Comparison of ENCODE assay signal across 17 cellular contexts in genomic region chr6:16783485-16783884, GRCh38.
"Had no signal": no experiment of that assay in that cellular context is flagged by ENCODE, and none has a peak within 500 bp of the region (broad histone marks: within the 10 kb centered on the region; RNA-seq: fewer than 3 reads in every experiment).

No MANE protein-coding gene starts in this region.

- H3K27me3 ChIP-seq: gastroesophageal sphincter, heart right ventricle, neural progenitor cell, pancreas had no signal

- H3K4me2 ChIP-seq: neural progenitor cell had no signal

- H3K4me1 ChIP-seq: lower lobe of right lung, pancreas had no signal

- H3K9me3 ChIP-seq: gastroesophageal sphincter, heart right ventricle, lower lobe of right lung, pancreas, thoracic aorta had no signal

- H3K9ac ChIP-seq: neural progenitor cell had no signal

- DNase-seq: activated CD4-positive, CD25-positive, alpha-beta regulatory T cell treated with anti-CD3 and anti-CD28 coated beads, Interleukin-2, amount 50 U/mL, for 72 hours; activated naive CD4-positive, alpha-beta T cell treated with anti-CD3 and anti-CD28 coated beads for 36 hours; activated naive CD8-positive, alpha-beta T cell treated with anti-CD3 and anti-CD28 coated beads, Interleukin-2, amount 50 U/mL, for 24 hours; activated T-cell treated with anti-CD3 and anti-CD28 coated beads, Interleukin-2, amount 50 U/mL, for 1 hour; aorta; effector memory CD8-positive, alpha-beta T cell; heart right ventricle; left cardiac atrium; lower lobe of right lung; pancreas; stimulated activated CD4-positive, alpha-beta T cell treated with anti-CD3 and anti-CD28 coated beads, Interleukin-12 subunit alpha, Interleukin-12 subunit beta, amount 100 ng/mL, for 4 hours; stimulated activated CD4-positive, alpha-beta T cell treated with anti-CD3 and anti-CD28 coated beads, Interleukin-2, amount 100 ng/mL, for 24 hours had no signal

- H3K36me3 ChIP-seq: gastroesophageal sphincter, heart right ventricle, lower lobe of right lung, neural progenitor cell, pancreas, thoracic aorta had no signal

- H3K4me3 ChIP-seq: gastroesophageal sphincter, heart right ventricle, lower lobe of right lung, neural progenitor cell, pancreas, thoracic aorta had no signal

- H3K27ac ChIP-seq: epithelial cell of prostate, gastroesophageal sphincter, heart right ventricle, lower lobe of right lung, neural progenitor cell, pancreas, thoracic aorta had no signal

- ATAC-seq: activated naive CD8-positive, alpha-beta T cell treated with anti-CD3 and anti-CD28 coated beads, Interleukin-2, amount 50 U/mL, for 24 hours; effector memory CD8-positive, alpha-beta T cell; gastroesophageal sphincter; heart right ventricle; left cardiac atrium; lower lobe of right lung; stimulated activated effector memory CD8-positive, alpha-beta T cell treated with anti-CD3 and anti-CD28 coated beads, Interleukin-12 subunit alpha, Interleukin-12 subunit beta, amount 100 ng/mL, for 72 hours had no signal

- H2AFZ ChIP-seq: neural progenitor cell had no signal
